13 cellular contexts compared by ENCODE assay signal in the genomic region with DNA sequence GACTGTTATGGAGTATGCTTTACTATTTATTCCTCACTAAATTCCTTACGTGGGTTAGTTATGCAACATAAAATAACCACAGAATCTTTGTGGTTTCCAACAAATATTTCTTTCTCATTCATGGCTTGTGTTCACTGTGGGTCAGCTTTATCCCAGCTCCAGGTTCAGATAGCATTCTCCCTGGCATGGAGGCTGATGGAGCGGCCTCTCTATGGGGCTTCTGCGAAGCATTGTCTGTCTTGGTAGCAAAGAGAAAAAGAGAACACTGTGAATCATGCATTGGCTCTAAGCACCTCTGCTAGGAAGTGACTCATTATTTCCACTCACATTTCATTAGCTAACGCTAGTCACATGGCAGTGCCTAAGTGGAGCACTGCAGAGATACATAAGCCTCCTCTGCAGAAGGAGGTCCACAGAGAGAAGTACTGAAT.
A peak's percentile ranks its signal among the peaks of the same experiment; 100 is the strongest.
DNase-seq lines count a peak whose midpoint lies in the region; ATAC-seq and TF ChIP-seq lines count a peak whose summit lies in the region.
"Had no signal": no experiment of that assay in that cellular context is flagged by ENCODE, and none has a peak within 500 bp of the region (broad histone marks: within the 10 kb centered on the region; RNA-seq: fewer than 3 reads in every experiment).

No MANE protein-coding gene starts in this region.

- no peaks in the 10 kb centered on the region for H3K4me1 ChIP-seq in GM23338 (ENCODE audit: insufficient read depth)
- H3K4me1 ChIP-seq: psoas muscle had no signal

- DNase-seq in GM23338 (ENCODE audit: low spot score) (peak; percentile 4), NCI-H460 (ENCODE audit: extremely low read depth, low read depth) (peak; percentile 33), chondrocyte (ENCODE audit: low spot score) (no peak), non-pigmented ciliary epithelial cell (ENCODE audit: low read depth) (peak; percentile 91), SIG-M5 treated with dmso at 0.1 percent for 504 hours (lab: John Stamatoyannopoulos, UW; ENCODE audit: unreplicated experiment) (no peak), SKM-1 treated with dmso at 0.1 percent for 144 hours (lab: John Stamatoyannopoulos, UW; ENCODE audit: unreplicated experiment) (no peak), NCI-H2196 treated with DMSO at 0.1 percent for 48 hours (lab: John Stamatoyannopoulos, UW; ENCODE audit: unreplicated experiment) (no peak)
- DNase-seq in activated CD4-positive, alpha-beta T cell treated with anti-CD3 and anti-CD28 coated beads, Interleukin-2, amount 50 U/mL, for 4 hours: no peak
- DNase-seq: hippocampal formation; NCI-H1048; psoas muscle; stimulated activated naive CD8-positive, alpha-beta T cell treated with anti-CD3 and anti-CD28 coated beads, Interleukin-15, Interleukin-2, amounts not matched to agents 100 U/mL and 50 U/mL, for 24 hours had no signal

- no peak overlapping the region for H3K4me2 ChIP-seq in GM23338

- H3K27me3 Mint-ChIP-seq in GM23338 (ENCODE audit: insufficient read depth, low read depth, poor library complexity): no peaks in the 10 kb centered on the region
- H3K27me3 Mint-ChIP-seq in chondrocyte (ENCODE audit: low read depth): no peaks in the 10 kb centered on the region
- H3K27me3 Mint-ChIP-seq: activated naive CD8-positive, alpha-beta T cell had no signal

- peaks cover 9% of the 10 kb centered on the region; the same call in 2 of the 3 replicates for H3K4me1 Mint-ChIP-seq in GM23338
- H3K4me1 Mint-ChIP-seq in chondrocyte (ENCODE audit: low read depth): peaks cover 10% of the 10 kb centered on the region

- no peaks in the 10 kb centered on the region for H3K9me2 ChIP-seq in GM23338 (ENCODE audit: insufficient read depth)

- no peaks in the 10 kb centered on the region for H3K79me2 ChIP-seq in GM23338 (replicated peaks; ENCODE audit: insufficient read depth)

- no peaks in the 10 kb centered on the region for H3K9me3 Mint-ChIP-seq in GM23338
- peaks cover 5% of the 10 kb centered on the region for H3K9me3 Mint-ChIP-seq in chondrocyte (ENCODE audit: low read depth)

- H2AFZ ChIP-seq in GM23338: 0 out of 2 replicates have a peak overlapping the region, but pooled peaks have one; percentile 2

- ATAC-seq in GM23338: no peak
- ATAC-seq: stimulated activated naive CD8-positive, alpha-beta T cell treated with anti-CD3 and anti-CD28 coated beads, Interleukin-15, Interleukin-2, amounts not matched to agents 100 U/mL and 50 U/mL, for 24 hours had no signal

- no peak overlapping the region for H3K4me3 Mint-ChIP-seq in GM23338
- no peak overlapping the region for H3K4me3 Mint-ChIP-seq in chondrocyte (ENCODE audit: unreplicated experiment)
- H3K4me3 Mint-ChIP-seq: activated naive CD8-positive, alpha-beta T cell had no signal

- H3K36me3 ChIP-seq in GM23338 (ENCODE audit: insufficient read depth): no peaks in the 10 kb centered on the region

- H4K20me1 ChIP-seq in GM23338 (replicated peaks; ENCODE audit: insufficient read depth): no peaks in the 10 kb centered on the region

- no peaks in the 10 kb centered on the region for H3K27me3 ChIP-seq in GM23338 (ENCODE audit: insufficient read depth)

- H3K27ac ChIP-seq in GM23338 (ENCODE audit: low read depth): no peak overlapping the region
- H3K27ac ChIP-seq: psoas muscle had no signal

- H3K36me3 Mint-ChIP-seq in GM23338 (ENCODE audit: low read depth): no peaks in the 10 kb centered on the region
- peaks cover 2% of the 10 kb centered on the region for H3K36me3 Mint-ChIP-seq in chondrocyte (ENCODE audit: low read depth)
- H3K36me3 Mint-ChIP-seq: activated naive CD8-positive, alpha-beta T cell had no signal

- no peak for TF ChIP-seq CTCF in GM23338 (conservative IDR thresholded peaks at IDR 0.05; ENCODE audit: low read depth in 2 of 2)
- no peak for TF ChIP-seq CTCF in chondrocyte (IDR thresholded peaks at IDR 0.05)

- H3K27ac Mint-ChIP-seq in GM23338 (peak overlapping the region; percentile 42; the same call in 1 of the 2 replicates), chondrocyte (ENCODE audit: unreplicated experiment) (peak overlapping the region; percentile 90)
- H3K27ac Mint-ChIP-seq: activated naive CD8-positive, alpha-beta T cell had no signal

- H3F3A ChIP-seq in GM23338 (replicated peaks; ENCODE audit: low read depth): no peaks in the 10 kb centered on the region

- no peak overlapping the region for H3K4me3 ChIP-seq in GM23338
- H3K4me3 ChIP-seq: psoas muscle had no signal

TF ChIP-seq in GM23338, 12 proteins besides CTCF, POLR2A, EP300 and RAD21 (continues in another document):
- TF ChIP-seq NANOG (IDR thresholded peaks at IDR 0.05; ENCODE audit: borderline replicate concordance): no peak
- TF ChIP-seq, protein P1, sequence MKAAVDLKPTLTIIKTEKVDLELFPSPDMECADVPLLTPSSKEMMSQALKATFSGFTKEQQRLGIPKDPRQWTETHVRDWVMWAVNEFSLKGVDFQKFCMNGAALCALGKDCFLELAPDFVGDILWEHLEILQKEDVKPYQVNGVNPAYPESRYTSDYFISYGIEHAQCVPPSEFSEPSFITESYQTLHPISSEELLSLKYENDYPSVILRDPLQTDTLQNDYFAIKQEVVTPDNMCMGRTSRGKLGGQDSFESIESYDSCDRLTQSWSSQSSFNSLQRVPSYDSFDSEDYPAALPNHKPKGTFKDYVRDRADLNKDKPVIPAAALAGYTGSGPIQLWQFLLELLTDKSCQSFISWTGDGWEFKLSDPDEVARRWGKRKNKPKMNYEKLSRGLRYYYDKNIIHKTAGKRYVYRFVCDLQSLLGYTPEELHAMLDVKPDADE (IDR thresholded peaks at IDR 0.05): no peak
- no peak for TF ChIP-seq ZNF331 (CRISPR knock-in tag; IDR thresholded peaks at IDR 0.05; ENCODE audit: low read depth)
- TF ChIP-seq POLR2AphosphoS5 (IDR thresholded peaks at IDR 0.05; ENCODE audit: low read depth): no peak
- no peak for TF ChIP-seq STAT1 (IDR thresholded peaks at IDR 0.05; ENCODE audit: unreplicated experiment)
- TF ChIP-seq CREB1 (CRISPR knock-in tag; IDR thresholded peaks at IDR 0.05; ENCODE audit: low read depth): no peak
- no peak for TF ChIP-seq EZH2 (IDR thresholded peaks at IDR 0.05; ENCODE audit: low read depth, unreplicated experiment)
- TF ChIP-seq, protein P2, sequence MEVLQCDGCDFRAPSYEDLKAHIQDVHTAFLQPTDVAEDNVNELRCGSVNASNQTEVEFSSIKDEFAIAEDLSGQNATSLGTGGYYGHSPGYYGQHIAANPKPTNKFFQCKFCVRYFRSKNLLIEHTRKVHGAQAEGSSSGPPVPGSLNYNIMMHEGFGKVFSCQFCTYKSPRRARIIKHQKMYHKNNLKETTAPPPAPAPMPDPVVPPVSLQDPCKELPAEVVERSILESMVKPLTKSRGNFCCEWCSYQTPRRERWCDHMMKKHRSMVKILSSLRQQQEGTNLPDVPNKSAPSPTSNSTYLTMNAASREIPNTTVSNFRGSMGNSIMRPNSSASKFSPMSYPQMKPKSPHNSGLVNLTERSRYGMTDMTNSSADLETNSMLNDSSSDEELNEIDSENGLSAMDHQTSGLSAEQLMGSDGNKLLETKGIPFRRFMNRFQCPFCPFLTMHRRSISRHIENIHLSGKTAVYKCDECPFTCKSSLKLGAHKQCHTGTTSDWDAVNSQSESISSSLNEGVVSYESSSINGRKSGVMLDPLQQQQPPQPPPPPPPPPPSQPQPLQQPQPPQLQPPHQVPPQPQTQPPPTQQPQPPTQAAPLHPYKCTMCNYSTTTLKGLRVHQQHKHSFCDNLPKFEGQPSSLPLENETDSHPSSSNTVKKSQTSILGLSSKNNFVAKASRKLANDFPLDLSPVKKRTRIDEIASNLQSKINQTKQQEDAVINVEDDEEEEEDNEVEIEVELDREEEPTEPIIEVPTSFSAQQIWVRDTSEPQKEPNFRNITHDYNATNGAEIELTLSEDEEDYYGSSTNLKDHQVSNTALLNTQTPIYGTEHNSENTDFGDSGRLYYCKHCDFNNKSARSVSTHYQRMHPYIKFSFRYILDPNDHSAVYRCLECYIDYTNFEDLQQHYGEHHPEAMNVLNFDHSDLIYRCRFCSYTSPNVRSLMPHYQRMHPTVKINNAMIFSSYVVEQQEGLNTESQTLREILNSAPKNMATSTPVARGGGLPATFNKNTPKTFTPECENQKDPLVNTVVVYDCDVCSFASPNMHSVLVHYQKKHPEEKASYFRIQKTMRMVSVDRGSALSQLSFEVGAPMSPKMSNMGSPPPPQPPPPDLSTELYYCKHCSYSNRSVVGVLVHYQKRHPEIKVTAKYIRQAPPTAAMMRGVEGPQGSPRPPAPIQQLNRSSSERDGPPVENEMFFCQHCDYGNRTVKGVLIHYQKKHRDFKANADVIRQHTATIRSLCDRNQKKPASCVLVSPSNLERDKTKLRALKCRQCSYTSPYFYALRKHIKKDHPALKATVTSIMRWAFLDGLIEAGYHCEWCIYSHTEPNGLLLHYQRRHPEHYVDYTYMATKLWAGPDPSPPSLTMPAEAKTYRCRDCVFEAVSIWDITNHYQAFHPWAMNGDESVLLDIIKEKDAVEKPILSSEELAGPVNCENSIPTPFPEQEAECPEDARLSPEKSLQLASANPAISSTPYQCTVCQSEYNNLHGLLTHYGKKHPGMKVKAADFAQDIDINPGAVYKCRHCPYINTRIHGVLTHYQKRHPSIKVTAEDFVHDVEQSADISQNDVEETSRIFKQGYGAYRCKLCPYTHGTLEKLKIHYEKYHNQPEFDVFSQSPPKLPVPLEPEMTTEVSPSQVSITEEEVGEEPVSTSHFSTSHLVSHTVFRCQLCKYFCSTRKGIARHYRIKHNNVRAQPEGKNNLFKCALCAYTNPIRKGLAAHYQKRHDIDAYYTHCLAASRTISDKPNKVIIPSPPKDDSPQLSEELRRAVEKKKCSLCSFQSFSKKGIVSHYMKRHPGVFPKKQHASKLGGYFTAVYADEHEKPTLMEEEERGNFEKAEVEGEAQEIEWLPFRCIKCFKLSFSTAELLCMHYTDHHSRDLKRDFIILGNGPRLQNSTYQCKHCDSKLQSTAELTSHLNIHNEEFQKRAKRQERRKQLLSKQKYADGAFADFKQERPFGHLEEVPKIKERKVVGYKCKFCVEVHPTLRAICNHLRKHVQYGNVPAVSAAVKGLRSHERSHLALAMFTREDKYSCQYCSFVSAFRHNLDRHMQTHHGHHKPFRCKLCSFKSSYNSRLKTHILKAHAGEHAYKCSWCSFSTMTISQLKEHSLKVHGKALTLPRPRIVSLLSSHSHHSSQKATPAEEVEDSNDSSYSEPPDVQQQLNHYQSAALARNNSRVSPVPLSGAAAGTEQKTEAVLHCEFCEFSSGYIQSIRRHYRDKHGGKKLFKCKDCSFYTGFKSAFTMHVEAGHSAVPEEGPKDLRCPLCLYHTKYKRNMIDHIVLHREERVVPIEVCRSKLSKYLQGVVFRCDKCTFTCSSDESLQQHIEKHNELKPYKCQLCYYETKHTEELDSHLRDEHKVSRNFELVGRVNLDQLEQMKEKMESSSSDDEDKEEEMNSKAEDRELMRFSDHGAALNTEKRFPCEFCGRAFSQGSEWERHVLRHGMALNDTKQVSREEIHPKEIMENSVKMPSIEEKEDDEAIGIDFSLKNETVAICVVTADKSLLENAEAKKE (CRISPR knock-in tag; IDR thresholded peaks at IDR 0.05): no peak

Comparison
In these comparisons a context has a peak if more than half of its experiments do, and no peak if none do; other contexts are left out.
1. DNase-seq: peak in GM23338 (single experiment), NCI-H460 (single experiment) and non-pigmented ciliary epithelial cell (single experiment); none in chondrocyte (single experiment), activated CD4-positive, alpha-beta T cell treated with anti-CD3 and anti-CD28 coated beads, Interleukin-2, amount 50 U/mL, for 4 hours (0 of 2), SIG-M5 treated with dmso at 0.1 percent for 504 hours (single experiment), SKM-1 treated with dmso at 0.1 percent for 144 hours (single experiment) and NCI-H2196 treated with DMSO at 0.1 percent for 48 hours (single experiment).